21 cellular contexts compared by ENCODE assay signal in genomic region chr11:298406-299065, GRCh38. TPM values are rescaled to one million over a fixed set of nuclear protein-coding genes. Genes with fewer than 3 reads are reported as not detected.
DNase-seq lines count a peak whose midpoint lies in the region; ATAC-seq, FAIRE-seq and TF ChIP-seq lines count a peak whose summit lies in the region.
"Had no signal": no experiment of that assay in that cellular context is flagged by ENCODE, and none has a peak within 500 bp of the region (broad histone marks: within the 10 kb centered on the region; RNA-seq: fewer than 3 reads in every experiment).

No MANE protein-coding gene starts in this region.

- DNase-seq in activated CD8-positive, alpha-beta memory T cell treated with anti-CD3 and anti-CD28 coated beads, Interleukin-2, amount 10 ng/mL, durations not matched to agents 7 days and 5 days, result no peak
- DNase-seq in activated CD8-positive, alpha-beta memory T cell treated with anti-CD3 and anti-CD28 coated beads for 24 hours, result no peak
- DNase-seq in WTC11 (ENCODE audit: low spot score) (peak; percentile 24), kidney (peak; percentile 67), spleen (peak; percentile 72), NCI-H1105 (lab: John Stamatoyannopoulos, UW) (no peak)
- DNase-seq: COR-L47; esophagus squamous epithelium; IMR-90; naive B cell; NCI-H1048; NK-92 treated with Interleukin-12 subunit alpha and Interleukin-12 subunit beta, amount 100 ng/mL, for 24 hours; stimulated activated CD4-positive, alpha-beta T cell treated with anti-CD3 and anti-CD28 coated beads, Interleukin-4, amount 100 ng/mL, for 24 hours had no signal

- H3K9me3 Mint-ChIP-seq in activated CD8-positive, alpha-beta memory T cell treated with anti-CD3 and anti-CD28 coated beads, Interleukin-2, amount 10 ng/mL, durations not matched to agents 7 days and 5 days (ENCODE audit: low read depth), result no peaks in the 10 kb centered on the region
- no peaks in the 10 kb centered on the region for H3K9me3 Mint-ChIP-seq in WTC11
- H3K9me3 Mint-ChIP-seq: dendritic cell treated with granulocyte-macrophage colony-stimulating factor and Interleukin-4, amounts not matched to agents 40 ng/mL and 50 ng/mL, for 4 days; naive B cell; stimulated activated effector memory CD8-positive, alpha-beta T cell treated with anti-CD3 and anti-CD28 coated beads, Interleukin-12 subunit alpha, Interleukin-12 subunit beta, amount 100 ng/mL, for 72 hours had no signal

- peaks cover 40% of the 10 kb centered on the region for H3K4me1 Mint-ChIP-seq in activated CD8-positive, alpha-beta memory T cell treated with anti-CD3 and anti-CD28 coated beads, Interleukin-2, amount 10 ng/mL, durations not matched to agents 7 days and 5 days
- peaks cover 41% of the 10 kb centered on the region for H3K4me1 Mint-ChIP-seq in WTC11

- intact Hi-C loops in kidney (cut with DNase I), result no loop called here
- intact Hi-C loops in spleen (cut with DNase I; ENCODE audit: low total_unique reads), result no loop called here

- H3K4me1 ChIP-seq in kidney (ENCODE audit: control insufficient read depth in 1 of 2, insufficient read depth in 1 of 2, low read depth in 1 of 2, low read length in 2 of 2) (no peaks in the 10 kb centered on the region), spleen (peaks cover 0 to 58% (median 18%) of the 10 kb centered on the region in 6 donors)

- CTCF ChIA-PET in activated CD8-positive, alpha-beta memory T cell treated with anti-CD3 and anti-CD28 coated beads, Interleukin-2, amount 10 ng/mL, durations not matched to agents 7 days and 5 days (lab: Charles Lee), result interaction anchor here (1.0 to 3.5 kb wide), 3 partner anchors 11 to 47 kb away, joined by 3 to 13 read pairs (median 5); no protein-coding TSS in a partner anchor
- CTCF ChIA-PET in WTC11 (lab: Charles Lee), result interaction anchor here (1.0 kb wide), 2 partner anchors 19 to 57 kb away, joined by 3 read pairs; no protein-coding TSS in a partner anchor

- ATAC-seq in activated CD8-positive, alpha-beta memory T cell treated with anti-CD3 and anti-CD28 coated beads, Interleukin-2, amount 10 ng/mL, durations not matched to agents 7 days and 5 days, result no peak
- ATAC-seq in WTC11, result no peak
- no peak for ATAC-seq in GM18502 (IDR thresholded peaks at IDR 0.05; ENCODE audit: poor library complexity, unreplicated experiment)
- no peak for ATAC-seq in HG03571 (IDR thresholded peaks at IDR 0.05; ENCODE audit: unreplicated experiment)

- H3K4me3 ChIP-seq in kidney (ENCODE audit: low read length in 2 of 2), result no peak overlapping the region
- H3K4me3 ChIP-seq in spleen, result no peak overlapping the region
- H3K4me3 ChIP-seq: esophagus squamous epithelium, heart left ventricle had no signal

- no peak overlapping the region for H3K4me3 Mint-ChIP-seq in activated CD8-positive, alpha-beta memory T cell treated with anti-CD3 and anti-CD28 coated beads, Interleukin-2, amount 10 ng/mL, durations not matched to agents 7 days and 5 days
- no peak overlapping the region for H3K4me3 Mint-ChIP-seq in WTC11
- H3K4me3 Mint-ChIP-seq: dendritic cell treated with granulocyte-macrophage colony-stimulating factor and Interleukin-4, amounts not matched to agents 40 ng/mL and 50 ng/mL, for 4 days had no signal

- WGBS in spleen, 5 donors, result 34 to 82% (median 65%) methylated on average over 5 to 15 of the region's 15 CpGs

- no peak for TF ChIP-seq POLR2A in spleen (IDR thresholded peaks at IDR 0.05)

- TF ChIP-seq CTCF in WTC11 (IDR thresholded peaks at IDR 0.05), result no peak
- no peak for TF ChIP-seq CTCF in kidney (IDR thresholded peaks at IDR 0.05; ENCODE audit: borderline replicate concordance, extremely low read depth, insufficient read depth)
- no peak for TF ChIP-seq CTCF in spleen (IDR thresholded peaks at IDR 0.05 in 8 of 11, conservative IDR thresholded peaks at IDR 0.05 in 3 of 11)

- H3K27ac Mint-ChIP-seq in activated CD8-positive, alpha-beta memory T cell treated with anti-CD3 and anti-CD28 coated beads, Interleukin-2, amount 10 ng/mL, durations not matched to agents 7 days and 5 days, result peak overlapping the region; percentile 86
- no peak overlapping the region for H3K27ac Mint-ChIP-seq in WTC11
- H3K27ac Mint-ChIP-seq: naive B cell had no signal

- POLR2A ChIA-PET in WTC11 (lab: Charles Lee), result interaction anchor here (0.5 to 1.4 kb wide), 5 partner anchors 16 to 118 kb away, joined by 3 to 4 read pairs (median 3); no protein-coding TSS in a partner anchor

- H3K36me3 Mint-ChIP-seq in activated CD8-positive, alpha-beta memory T cell treated with anti-CD3 and anti-CD28 coated beads, Interleukin-2, amount 10 ng/mL, durations not matched to agents 7 days and 5 days, result peaks cover 4% of the 10 kb centered on the region
- peaks cover 4% of the 10 kb centered on the region; the same call in 1 of the 2 replicates for H3K36me3 Mint-ChIP-seq in WTC11
- H3K36me3 Mint-ChIP-seq: naive B cell had no signal

- no peak for FAIRE-seq in kidney (lab: Jason Lieb, UNC)
- FAIRE-seq: TTC549 had no signal

- H3K9me3 ChIP-seq in kidney (ENCODE audit: control insufficient read depth in 1 of 2, low read length in 2 of 2) (no peaks in the 10 kb centered on the region), spleen (no peaks in the 10 kb centered on the region)
- H3K9me3 ChIP-seq: esophagus squamous epithelium, heart left ventricle had no signal

- H3K27me3 Mint-ChIP-seq in activated CD8-positive, alpha-beta memory T cell treated with anti-CD3 and anti-CD28 coated beads, Interleukin-2, amount 10 ng/mL, durations not matched to agents 7 days and 5 days, result peaks cover 20% of the 10 kb centered on the region
- no peaks in the 10 kb centered on the region for H3K27me3 Mint-ChIP-seq in WTC11 (ENCODE audit: low read depth)

- H3K27ac ChIP-seq in kidney (ENCODE audit: low read depth in 2 of 2, low read length in 2 of 2) (no peak overlapping the region), spleen (peak overlapping the region in 1 of 8 donors; percentile 46)
- H3K27ac ChIP-seq: heart left ventricle had no signal

- peaks cover 0 to 34% (median 8%) of the 10 kb centered on the region in 7 donors for H3K27me3 ChIP-seq in spleen (replicated peaks in 1 of 7)

- H3K36me3 ChIP-seq in kidney (ENCODE audit: control insufficient read depth in 1 of 2, insufficient read depth in 2 of 2, low read length in 2 of 2), result no peaks in the 10 kb centered on the region
- peaks cover 0 to 25% (median 17%) of the 10 kb centered on the region in 6 donors for H3K36me3 ChIP-seq in spleen

- no peak overlapping the region for H3K9ac ChIP-seq in kidney (ENCODE audit: low read length in 2 of 2)

TF ChIP-seq in WTC11, 78 proteins besides CTCF, POLR2A, EP300 and RAD21 (continues in another document):
- no peak for TF ChIP-seq TP53 (CRISPR knock-in tag; IDR thresholded peaks at IDR 0.05)
- TF ChIP-seq ERG (CRISPR knock-in tag; IDR thresholded peaks at IDR 0.05), result peak; percentile 13; the same call in 1 of the 2 replicates
- TF ChIP-seq SP1 (CRISPR knock-in tag; conservative IDR thresholded peaks at IDR 0.05), result 0 out of 2 replicates have a peak, but pooled peaks have one; percentile 45
- TF ChIP-seq EMX1 (CRISPR knock-in tag; IDR thresholded peaks at IDR 0.05), result no peak

RNA-seq across cellular contexts. Expression of gene IFITM5, which starts 0.8 kb away (rescaled TPM):
- total RNA-seq in activated CD8-positive, alpha-beta memory T cell treated with anti-CD3 and anti-CD28 coated beads, Interleukin-2, amount 10 ng/mL, durations not matched to agents 7 days and 5 days, result not detected
- total RNA-seq in WTC11 (2021) (not detected in 3 replicates), kidney (not detected), spleen (not detected)
- polyA plus RNA-seq in kidney (ENCODE audit: insufficient read depth, low read depth, low replicate concordance) (not detected), spleen (not detected)
- total RNA-seq: esophagus squamous epithelium, G401, heart left ventricle, IMR-90, SK-MEL-5 had no signal
- polyA plus RNA-seq: heart left ventricle, IMR-90 had no signal

RNA-seq across cellular contexts. Expression of gene IFITM2, which starts 9.1 kb away (rescaled TPM):
- 1,000 to 10,000 TPM in 1 of 2 experiments, 100 to 1,000 TPM in 1; 646 to 1,401 TPM for total RNA-seq in activated CD8-positive, alpha-beta memory T cell treated with anti-CD3 and anti-CD28 coated beads, Interleukin-2, amount 10 ng/mL, durations not matched to agents 7 days and 5 days
- total RNA-seq in WTC11 (2021) (436 to 616 TPM (median 577 TPM) in 3 replicates), kidney (1,111 TPM), spleen (1,000 to 10,000 TPM in 4 of 7 donors, 100 to 1,000 TPM in 3; 507 to 1,635 (median 1,062) TPM)
- polyA plus RNA-seq in kidney (ENCODE audit: insufficient read depth, low read depth, low replicate concordance) (814 TPM), spleen (1,000 to 10,000 TPM in 1 of 3 donors, 100 to 1,000 TPM in 2; 680 to 1,006 (median 885) TPM)

RNA-seq across cellular contexts. Expression of gene PGGHG, which starts 9.6 kb away (rescaled TPM):
- 100 to 1,000 TPM; 214 to 229 TPM for total RNA-seq in activated CD8-positive, alpha-beta memory T cell treated with anti-CD3 and anti-CD28 coated beads, Interleukin-2, amount 10 ng/mL, durations not matched to agents 7 days and 5 days
- total RNA-seq in WTC11 (2021) (74.9 to 111 TPM (median 106 TPM) in 3 replicates), kidney (64.1 TPM), spleen (100 to 1,000 TPM in 6 of 7 donors, 10 to 100 TPM in 1; 53.4 to 182 (median 128) TPM)
- polyA plus RNA-seq in kidney (ENCODE audit: insufficient read depth, low read depth, low replicate concordance) (16.1 TPM), spleen (100 to 1,000 TPM; 127 to 250 (median 134) TPM)

RNA-seq across cellular contexts. Expression of gene IFITM1, which starts 15.3 kb away (rescaled TPM):
- 100 to 1,000 TPM; 459 to 909 TPM for total RNA-seq in activated CD8-positive, alpha-beta memory T cell treated with anti-CD3 and anti-CD28 coated beads, Interleukin-2, amount 10 ng/mL, durations not matched to agents 7 days and 5 days
- total RNA-seq in WTC11 (2021) (544 to 679 TPM (median 640 TPM) in 3 replicates), kidney (440 TPM), spleen (100 to 1,000 TPM; 333 to 670 (median 510) TPM)
- polyA plus RNA-seq in kidney (ENCODE audit: insufficient read depth, low read depth, low replicate concordance) (248 TPM), spleen (100 to 1,000 TPM; 314 to 496 (median 327) TPM)

RNA-seq across cellular contexts. Expression of gene NLRP6, which starts 20.3 kb away (rescaled TPM):
- total RNA-seq in activated CD8-positive, alpha-beta memory T cell treated with anti-CD3 and anti-CD28 coated beads, Interleukin-2, amount 10 ng/mL, durations not matched to agents 7 days and 5 days, result 1 to 10 TPM; 3.8 to 6.9 TPM
- 0.09 to 0.14 TPM in 2 of 3 replicates, not detected in the other for total RNA-seq in WTC11 (2021)
- total RNA-seq in kidney, result 1.6 TPM
- 0.32 TPM for polyA plus RNA-seq in kidney (ENCODE audit: insufficient read depth, low read depth, low replicate concordance)
- total RNA-seq in spleen, result 10 to 100 TPM in 4 of 7 donors, 1 to 10 TPM in 3; 5.0 to 30.9 (median 10.0) TPM
- polyA plus RNA-seq in spleen, result 1 to 10 TPM in 2 of 3 donors, under 1 TPM in 1; 0.15 to 1.3 (median 1.1) TPM
- total RNA-seq: G401, IMR-90 had no signal
- polyA plus RNA-seq: IMR-90 had no signal

Comparison
In these comparisons a context has a peak if more than half of its experiments do, and no peak if none do; other contexts are left out.
1. DNase-seq: peak in WTC11 (single experiment), kidney (single experiment) and spleen (single experiment); none in activated CD8-positive, alpha-beta memory T cell treated with anti-CD3 and anti-CD28 coated beads, Interleukin-2, amount 10 ng/mL, durations not matched to agents 7 days and 5 days (single experiment), activated CD8-positive, alpha-beta memory T cell treated with anti-CD3 and anti-CD28 coated beads for 24 hours (single experiment) and NCI-H1105 (single experiment).